ENCODE assay signal across 25 cellular contexts in genomic region chr2:142907653-142908052, GRCh38. TPM values are rescaled to one million over a fixed set of nuclear protein-coding genes. Genes with fewer than 3 reads are reported as not detected.
"Had no signal": no experiment of that assay in that cellular context is flagged by ENCODE, and none has a peak within 500 bp of the region (broad histone marks: within the 10 kb centered on the region; RNA-seq: fewer than 3 reads in every experiment).

No MANE protein-coding gene starts in this region.

- H3K36me3 ChIP-seq: Peyer's patch had no signal

- H3K9me3 ChIP-seq: Peyer's patch had no signal

- H3K27me3 ChIP-seq: Peyer's patch had no signal

- H3K4me3 ChIP-seq: Peyer's patch had no signal

- H3K4me2 ChIP-seq: KMS-11 had no signal

- H3K9ac ChIP-seq: KMS-11 had no signal

- DNase-seq: activated CD4-positive, alpha-beta T cell treated with anti-CD3 and anti-CD28 coated beads for 48 hours; activated CD4-positive, alpha-beta T cell treated with anti-CD3 and anti-CD28 coated beads, Interleukin-2, amount 50 U/mL, for 4 hours; activated CD4-positive, CD25-positive, alpha-beta regulatory T cell treated with anti-CD3 and anti-CD28 coated beads, Interleukin-2, amount 50 U/mL, for 72 hours; activated CD8-positive, alpha-beta memory T cell treated with anti-CD3 and anti-CD28 coated beads, Interleukin-2, amount 10 ng/mL, durations not matched to agents 7 days and 5 days; activated effector memory CD4-positive, alpha-beta T cell treated with Interleukin-2 at 50 U/mL for 16 hours; activated naive CD4-positive, alpha-beta T cell; activated T-cell treated with anti-CD3 and anti-CD28 coated beads, Interleukin-2, amount 50 U/mL, for 24 hours; aorta; NCI-H1092; NCI-H1417 treated with DMSO at 0.1 percent for 48 hours; NCI-H1694; NCI-H2029; NCI-H2107; NCI-H2171 treated with DMSO at 0.1 percent for 48 hours; NCI-H226; NCI-H526; NCI-H774; Peyer's patch; Right ventricle myocardium superior; T-helper 17 cell; T-helper 9 cell had no signal

- ATAC-seq: activated CD8-positive, alpha-beta memory T cell treated with anti-CD3 and anti-CD28 coated beads, Interleukin-2, amount 10 ng/mL, durations not matched to agents 7 days and 5 days; T-helper 17 cell; WTC11 had no signal

- H3K4me1 ChIP-seq: Peyer's patch had no signal

- H3K27ac ChIP-seq: KMS-11, Peyer's patch, RWPE1 had no signal

RNA-seq across cellular contexts. Expression of gene KYNU, which starts 30.2 kb away (rescaled TPM):
- total RNA-seq: activated CD8-positive, alpha-beta memory T cell treated with anti-CD3 and anti-CD28 coated beads, Interleukin-2, amount 10 ng/mL, durations not matched to agents 7 days and 5 days; activated T-helper 1 cell treated with anti-CD3 and anti-CD28 coated beads, Interleukin-12 subunit alpha, Interleukin-12 subunit beta, Interleukin-2, Interleukin-4 antibody, amounts not matched to agents 30 ng/mL and 10 ng/mL and 1 ng/mL, durations not matched to agents 14 hours and 24 hours and 36 hours had no signal
